ENCODE assay signal across 8 cellular contexts in genomic region chr1:108559215-108560142, GRCh38. TPM values are rescaled to one million over a fixed set of nuclear protein-coding genes. Genes with fewer than 3 reads are reported as not detected.
DNase-seq lines count a peak whose midpoint lies in the region; ATAC-seq and TF ChIP-seq lines count a peak whose summit lies in the region.

TSS of gene EEIG2 (plus strand) at chr1:108560100. CDS start at chr1:108560429, 329 bp downstream.

- H3K36me3 ChIP-seq in hepatocyte (replicated peaks; ENCODE audit: insufficient read depth, low read depth) = no peaks in the 10 kb centered on the region
- H3K36me3 ChIP-seq in vagina = no peaks in the 10 kb centered on the region

- H3K27ac ChIP-seq in hepatocyte = peak within 1 kb of the TSS; percentile 76
- H3K27ac ChIP-seq in vagina = peak within 1 kb of the TSS; percentile 79

- peak within 1 kb of the TSS; percentile 91 for H3K4me2 ChIP-seq in hepatocyte

- H2AFZ ChIP-seq in hepatocyte = peak within 1 kb of the TSS; percentile 92

- WGBS in hepatocyte (ENCODE audit: low lambda C conversion rate, missing lambda C conversion rate) = 28% methylated on average over 20 of the region's 55 CpGs

- intact Hi-C loops in vagina (cut with DNase I) = loop anchor here (5.0 kb wide), 1 partner anchor 103 kb away; the partner anchor contains the start of gene HENMT1

- H3K36me3 Mint-ChIP-seq in T-helper 1 cell treated with Interleukin-12 subunit alpha and Interleukin-12 subunit beta and Interleukin-4 antibody, amounts not matched to agents 30 μg/mL and 1 μg/mL, for 36 hours (ENCODE audit: low read depth) = no peaks in the 10 kb centered on the region

- ATAC-seq in HG02798 (IDR thresholded peaks at IDR 0.05; ENCODE audit: poor library complexity, unreplicated experiment) = peak; percentile 81

- H3K79me2 ChIP-seq in hepatocyte = peaks cover 35% of the 10 kb centered on the region

- no peaks in the 10 kb centered on the region for H3K9me3 ChIP-seq in hepatocyte (ENCODE audit: low read depth)
- H3K9me3 ChIP-seq in vagina = no peaks in the 10 kb centered on the region

- peaks cover 11% of the 10 kb centered on the region for H4K20me1 ChIP-seq in hepatocyte (ENCODE audit: insufficient read depth, poor library complexity, severe bottlenecking)

- H3K27ac Mint-ChIP-seq in T-helper 1 cell treated with Interleukin-12 subunit alpha and Interleukin-12 subunit beta and Interleukin-4 antibody, amounts not matched to agents 30 μg/mL and 1 μg/mL, for 36 hours = peak within 1 kb of the TSS; percentile 86

- peaks cover 13% of the 10 kb centered on the region for H3K4me1 ChIP-seq in hepatocyte (ENCODE audit: insufficient read depth)
- H3K4me1 ChIP-seq in vagina = peaks cover 25% of the 10 kb centered on the region

- DNase-seq in NCI-H128 (lab: John Stamatoyannopoulos, UW; ENCODE audit: unreplicated experiment) (peak; percentile 69), amniotic stem cell (lab: John Stamatoyannopoulos, UW) (peak; percentile 60), hepatocyte (ENCODE audit: low spot score) (peak; percentile 93), renal cortical epithelial cell (ENCODE audit: low read depth) (peak; percentile 65), vagina (ENCODE audit: extremely low spot score in 2 of 2) (no peak)

- H3K9me3 Mint-ChIP-seq in T-helper 1 cell treated with Interleukin-12 subunit alpha and Interleukin-12 subunit beta and Interleukin-4 antibody, amounts not matched to agents 30 μg/mL and 1 μg/mL, for 36 hours = no peaks in the 10 kb centered on the region

- TF ChIP-seq CTCF in hepatocyte (IDR thresholded peaks at IDR 0.05; ENCODE audit: poor library complexity) = peak; percentile 66
- peak; percentile 31 to 51 (median 36) for TF ChIP-seq CTCF in vagina (IDR thresholded peaks at IDR 0.05)

- H3K4me3 ChIP-seq in hepatocyte (peak within 1 kb of the TSS; percentile 86), vagina (peak within 1 kb of the TSS; percentile 67 to 69)

- H3K4me3 Mint-ChIP-seq in T-helper 1 cell treated with Interleukin-12 subunit alpha and Interleukin-12 subunit beta and Interleukin-4 antibody, amounts not matched to agents 30 μg/mL and 1 μg/mL, for 36 hours = peak within 1 kb of the TSS; percentile 95

- no peaks in the 10 kb centered on the region for H3K9me2 ChIP-seq in hepatocyte (replicated peaks; ENCODE audit: insufficient read depth)

- TF ChIP-seq POLR2A in GM15510 (IDR thresholded peaks at IDR 0.05; ENCODE audit: borderline replicate concordance, extremely low read depth, insufficient read length) (peak; percentile 51), vagina (IDR thresholded peaks at IDR 0.05) (peak in 1 of 2 donors; percentile 39)

- H3K4me1 Mint-ChIP-seq in T-helper 1 cell treated with Interleukin-12 subunit alpha and Interleukin-12 subunit beta and Interleukin-4 antibody, amounts not matched to agents 30 μg/mL and 1 μg/mL, for 36 hours (ENCODE audit: low read depth) = peaks cover 16% of the 10 kb centered on the region

- H3K27me3 ChIP-seq in hepatocyte (no peaks in the 10 kb centered on the region), vagina (no peaks in the 10 kb centered on the region)

- peaks cover 10% of the 10 kb centered on the region for H3K27me3 Mint-ChIP-seq in T-helper 1 cell treated with Interleukin-12 subunit alpha and Interleukin-12 subunit beta and Interleukin-4 antibody, amounts not matched to agents 30 μg/mL and 1 μg/mL, for 36 hours (ENCODE audit: low read depth)

RNA-seq across cellular contexts. Expression of gene EEIG2, which starts in this region (rescaled TPM):
- total RNA-seq in hepatocyte (16.0 and 16.1 TPM in 2 replicates), renal cortical epithelial cell (4.0 and 6.2 TPM in 2 replicates), vagina (11.5 TPM)
- 3.6 and 5.1 TPM in 2 replicates for polyA plus RNA-seq in hepatocyte

Comparison
In these comparisons a context has a peak if more than half of its experiments do, and no peak if none do; other contexts are left out.
1. DNase-seq: peak in NCI-H128 (single experiment), amniotic stem cell (single experiment), hepatocyte (single experiment) and renal cortical epithelial cell (single experiment); none in vagina (0 of 2).